In genomic region chr16:85420501-85421337, GRCh38 we compare ENCODE assay signal across 8 cellular contexts.
DNase-seq lines count a peak whose midpoint lies in the region; TF ChIP-seq lines count a peak whose summit lies in the region.

No MANE protein-coding gene starts in this region.

- no peaks in the 10 kb centered on the region for H3K36me3 ChIP-seq in kidney epithelial cell (ENCODE audit: control insufficient read depth, insufficient read depth, low read length)

- no peak overlapping the region for H3K4me3 ChIP-seq in kidney epithelial cell (ENCODE audit: low read depth, low read length)

- TF ChIP-seq CTCF in kidney epithelial cell (IDR thresholded peaks at IDR 0.05; ENCODE audit: insufficient read depth, low read length, poor library complexity, severe bottlenecking), result peak; percentile 66

- DNase-seq in D341Med (ENCODE audit: low spot score) (peak; percentile 62), HK-2 (ENCODE audit: unreplicated experiment) (peak; percentile 76), T-helper 22 cell (ENCODE audit: low read depth) (peak; percentile 22), astrocyte of the hippocampus (ENCODE audit: low read depth, low spot score) (peak; percentile 73), kidney epithelial cell (ENCODE audit: low read depth) (no peak), NCI-H1105 treated with DMSO at 0.1 percent for 48 hours (lab: John Stamatoyannopoulos, UW) (no peak), amniotic stem cell (lab: John Stamatoyannopoulos, UW) (no peak)
- peak; percentile 18 to 75 (median 47) for DNase-seq in stimulated activated CD4-positive, alpha-beta T cell treated with anti-CD3 and anti-CD28 coated beads, TNF-alpha, amount 100 ng/mL, for 1 hour (ENCODE audit: low read depth in 3 of 3, low spot score in 1 of 3)

- H3K27me3 ChIP-seq in kidney epithelial cell (ENCODE audit: control insufficient read depth, insufficient read depth, low read length), result peaks cover 38% of the 10 kb centered on the region

Comparison
In these comparisons a context has a peak if more than half of its experiments do, and no peak if none do; other contexts are left out.
1. DNase-seq: peak in D341Med (single experiment), HK-2 (single experiment), T-helper 22 cell (single experiment), astrocyte of the hippocampus (single experiment) and stimulated activated CD4-positive, alpha-beta T cell treated with anti-CD3 and anti-CD28 coated beads, TNF-alpha, amount 100 ng/mL, for 1 hour (3 of 3); none in kidney epithelial cell (single experiment), NCI-H1105 treated with DMSO at 0.1 percent for 48 hours (single experiment) and amniotic stem cell (single experiment).